19 cellular contexts compared by ENCODE assay signal in genomic region chr16:46858151-46858550, GRCh38.
"Had no signal": no experiment of that assay in that cellular context is flagged by ENCODE, and none has a peak within 500 bp of the region (broad histone marks: within the 10 kb centered on the region; RNA-seq: fewer than 3 reads in every experiment).

No MANE protein-coding gene starts in this region.

- H3K27ac ChIP-seq: cardiac muscle cell, heart left ventricle, parathyroid adenoma, spleen, thyroid gland had no signal

- H2AFZ ChIP-seq: parathyroid adenoma had no signal

- H3K4me1 ChIP-seq: parathyroid adenoma, thyroid gland had no signal

- H3K4me3 Mint-ChIP-seq: activated naive CD8-positive, alpha-beta T cell treated with anti-CD3 and anti-CD28 coated beads, Interleukin-2, amount 10 ng/mL, durations not matched to agents 7 days and 5 days; dendritic cell treated with granulocyte-macrophage colony-stimulating factor and Interleukin-4, amounts not matched to agents 40 ng/mL and 50 ng/mL, for 4 days; memory B cell; T-helper 17 cell had no signal

- H3K79me2 ChIP-seq: parathyroid adenoma had no signal

- H3K27me3 Mint-ChIP-seq: activated naive CD8-positive, alpha-beta T cell treated with anti-CD3 and anti-CD28 coated beads, Interleukin-2, amount 10 ng/mL, durations not matched to agents 7 days and 5 days; dendritic cell treated with granulocyte-macrophage colony-stimulating factor and Interleukin-4, amounts not matched to agents 40 ng/mL and 50 ng/mL, for 4 days; memory B cell; T-helper 17 cell had no signal

- H3K36me3 ChIP-seq: cardiac muscle cell, heart left ventricle, sigmoid colon, spleen, thyroid gland had no signal

- H3K9ac ChIP-seq: parathyroid adenoma had no signal

- DNase-seq: activated CD4-positive, alpha-beta T cell treated with anti-CD3 and anti-CD28 coated beads for 4 hours; activated CD4-positive, alpha-beta T cell treated with anti-CD3 and anti-CD28 coated beads, Interleukin-2, amount 50 U/mL, for 48 hours; activated CD4-positive, CD25-positive, alpha-beta regulatory T cell; activated naive CD4-positive, alpha-beta T cell treated with Interleukin-2 at 50 U/mL for 16 hours; activated naive CD8-positive, alpha-beta T cell treated with anti-CD3 and anti-CD28 coated beads, Interleukin-2, amount 10 ng/mL, durations not matched to agents 7 days and 5 days; activated T-cell treated with anti-CD3 and anti-CD28 coated beads, Interleukin-2, amount 50 U/mL, for 48 hours; amniotic stem cell; effector CD8-positive, alpha-beta T cell; heart left ventricle; sigmoid colon; stimulated activated CD4-positive, alpha-beta T cell treated with anti-CD3 and anti-CD28 coated beads, Interleukin-4, amount 100 ng/mL, for 1 hour; stimulated activated naive CD4-positive, alpha-beta T cell; T-helper 17 cell had no signal

- H3K27me3 ChIP-seq: cardiac muscle cell, heart left ventricle, sigmoid colon, spleen, thyroid gland had no signal

- H3K27ac Mint-ChIP-seq: activated naive CD8-positive, alpha-beta T cell treated with anti-CD3 and anti-CD28 coated beads, Interleukin-2, amount 10 ng/mL, durations not matched to agents 7 days and 5 days; dendritic cell treated with granulocyte-macrophage colony-stimulating factor and Interleukin-4, amounts not matched to agents 40 ng/mL and 50 ng/mL, for 4 days; memory B cell; T-helper 17 cell had no signal

- H3K4me3 ChIP-seq: cardiac muscle cell, heart left ventricle, sigmoid colon, spleen, thyroid gland had no signal

- H3K9me3 ChIP-seq: heart left ventricle, sigmoid colon, spleen, thyroid gland had no signal

- H3K36me3 Mint-ChIP-seq: memory B cell had no signal
